29 cellular contexts compared by ENCODE assay signal in the genomic region with DNA sequence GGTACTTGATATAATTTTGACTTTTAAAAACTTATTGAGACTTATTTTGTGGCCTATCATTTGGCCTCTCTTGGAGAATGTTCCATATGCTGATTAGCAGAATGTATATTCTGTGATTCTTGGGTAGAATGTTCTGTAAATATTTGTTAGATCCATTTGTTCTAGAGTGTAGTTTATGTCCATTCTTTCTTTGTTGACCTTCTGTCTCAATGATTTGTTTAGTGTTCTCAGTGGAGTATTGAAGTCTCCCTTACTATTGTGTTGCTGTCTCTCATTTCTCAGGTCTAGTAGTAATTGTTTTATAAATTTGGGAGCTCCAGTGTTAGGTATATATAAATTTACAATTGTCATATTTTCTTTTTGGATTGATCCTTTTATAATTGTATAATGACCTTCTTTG.
"Had no signal": no experiment of that assay in that cellular context is flagged by ENCODE, and none has a peak within 500 bp of the region (broad histone marks: within the 10 kb centered on the region; RNA-seq: fewer than 3 reads in every experiment).

No MANE protein-coding gene starts in this region.

- H3K27ac ChIP-seq: adrenal gland, body of pancreas, breast epithelium, coronary artery, KMS-11, Peyer's patch, SJSA1 had no signal

- DNase-seq: activated CD4-positive, alpha-beta memory T cell treated with anti-CD3 and anti-CD28 coated beads for 36 hours; activated CD4-positive, alpha-beta T cell treated with anti-CD3 and anti-CD28 coated beads for 4 hours; activated CD4-positive, alpha-beta T cell treated with anti-CD3 and anti-CD28 coated beads, Interleukin-2, amount 50 U/mL, for 1 hour; activated CD4-positive, CD25-positive, alpha-beta regulatory T cell treated with anti-CD3 and anti-CD28 coated beads, Interleukin-2, amount 50 U/mL, for 72 hours; activated CD8-positive, alpha-beta memory T cell treated with anti-CD3 and anti-CD28 coated beads, Interleukin-2, amount 50 U/mL, for 4 hours; activated gamma-delta T cell treated with Interleukin-2 at 50 U/mL for 16 hours; activated naive CD4-positive, alpha-beta T cell treated with anti-CD3 and anti-CD28 coated beads for 36 hours; activated T-cell treated with anti-CD3 and anti-CD28 coated beads for 4 hours; activated T-cell treated with anti-CD3 and anti-CD28 coated beads, Interleukin-2, amount 50 U/mL, for 4 hours; adrenal gland; body of pancreas; NCI-H1105; NCI-H1417 treated with DMSO at 0.1 percent for 48 hours; NCI-H187 treated with DMSO at 0.1 percent for 48 hours; NCI-H2171; NCI-H446 treated with DMSO at 0.1 percent for 48 hours; NCI-H526; NK-92 treated with Interleukin-12 subunit alpha and Interleukin-12 subunit beta, amount 100 ng/mL, for 24 hours; PC-3; Peyer's patch; RPMI8226; SHP77 treated with DMSO at 0.1 percent for 48 hours; SK-N-SH had no signal

- ATAC-seq: activated naive CD4-positive, alpha-beta T cell treated with anti-CD3 and anti-CD28 coated beads, Interleukin-2, amount 50 U/mL, for 72 hours; activated T-cell treated with anti-CD3 and anti-CD28 coated beads, Interleukin-2, amount 50 U/mL, for 4 hours; body of pancreas; PC-3; WTC11 had no signal
